In the genomic region with DNA sequence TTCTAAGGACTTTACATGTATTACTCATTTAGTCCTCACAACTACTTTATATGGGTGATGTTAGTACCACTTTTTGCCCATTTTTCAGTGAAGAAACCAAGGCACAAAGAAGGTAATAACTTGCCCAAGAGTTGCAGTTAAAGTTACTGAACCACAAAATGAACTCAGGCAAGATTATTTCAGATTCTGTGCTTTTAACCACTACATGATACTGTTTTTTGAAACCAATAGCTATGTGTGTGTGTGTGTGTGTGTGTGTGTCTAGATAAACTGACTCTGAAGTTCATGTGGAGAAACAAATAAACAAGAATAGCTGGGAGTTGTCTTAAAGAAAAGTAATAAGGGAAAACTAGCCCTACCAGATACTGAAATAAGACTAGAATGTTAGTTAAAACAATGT, we compare ENCODE assay signal across 3 cellular contexts.
TF ChIP-seq lines count a peak whose summit lies in the region.

No MANE protein-coding gene starts in this region.

TF ChIP-seq in A549, 52 proteins besides CTCF, POLR2A, EP300 and RAD21:
- TF ChIP-seq HDAC2 (IDR thresholded peaks at IDR 0.05) (no peak), HOXA7 (CRISPR knock-in tag; IDR thresholded peaks at IDR 0.05) (no peak), EHF (CRISPR knock-in tag; IDR thresholded peaks at IDR 0.05) (no peak), JUNB (IDR thresholded peaks at IDR 0.05) (no peak), JUN (IDR thresholded peaks at IDR 0.05) (no peak), BHLHE40 (IDR thresholded peaks at IDR 0.05; ENCODE audit: low read depth, low read length) (no peak), CEBPB (IDR thresholded peaks at IDR 0.05) (no peak), RFX5 (IDR thresholded peaks at IDR 0.05) (no peak), KDM1A (IDR thresholded peaks at IDR 0.05; ENCODE audit: low read depth) (no peak), ESRRA (IDR thresholded peaks at IDR 0.05; ENCODE audit: borderline replicate concordance, low read length) (no peak), ZC3H11A (IDR thresholded peaks at IDR 0.05) (no peak), CBX2 (IDR thresholded peaks at IDR 0.05; ENCODE audit: borderline replicate concordance, low read depth) (no peak), NFE2L2 (conservative IDR thresholded peaks at IDR 0.05; ENCODE audit: low read length) (no peak), MYC (IDR thresholded peaks at IDR 0.05; ENCODE audit: borderline replicate concordance, low read length) (no peak)
- TF ChIP-seq, protein P1, sequence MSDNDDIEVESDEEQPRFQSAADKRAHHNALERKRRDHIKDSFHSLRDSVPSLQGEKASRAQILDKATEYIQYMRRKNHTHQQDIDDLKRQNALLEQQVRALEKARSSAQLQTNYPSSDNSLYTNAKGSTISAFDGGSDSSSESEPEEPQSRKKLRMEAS (IDR thresholded peaks at IDR 0.05) = no peak
TF ChIP-seq in A549: peak in this region for 0.

TF ChIP-seq in IMR-90, 13 proteins besides CTCF, POLR2A, EP300 and RAD21:
- TF ChIP-seq MAZ (IDR thresholded peaks at IDR 0.05; ENCODE audit: borderline replicate concordance, low read depth, low read length) (no peak), FOS (IDR thresholded peaks at IDR 0.05; ENCODE audit: low read depth, low read length) (no peak), CEBPB (IDR thresholded peaks at IDR 0.05; ENCODE audit: low read depth, low read length) (no peak), CHD1 (IDR thresholded peaks at IDR 0.05; ENCODE audit: low read depth, low read length) (no peak), BHLHE40 (IDR thresholded peaks at IDR 0.05; ENCODE audit: low read depth, low read length) (no peak), RFX5 (IDR thresholded peaks at IDR 0.05; ENCODE audit: low read depth, low read length) (no peak), MXI1 (IDR thresholded peaks at IDR 0.05; ENCODE audit: borderline replicate concordance, low read depth, low read length) (no peak), SMC3 (IDR thresholded peaks at IDR 0.05; ENCODE audit: low read depth, low read length) (no peak), MAFK (IDR thresholded peaks at IDR 0.05; ENCODE audit: low read depth, low read length) (no peak), NFE2L2 (IDR thresholded peaks at IDR 0.05; ENCODE audit: low read depth, low read length) (no peak), RCOR1 (IDR thresholded peaks at IDR 0.05; ENCODE audit: insufficient replicate concordance, low read length) (no peak)
- TF ChIP-seq, protein P2, sequence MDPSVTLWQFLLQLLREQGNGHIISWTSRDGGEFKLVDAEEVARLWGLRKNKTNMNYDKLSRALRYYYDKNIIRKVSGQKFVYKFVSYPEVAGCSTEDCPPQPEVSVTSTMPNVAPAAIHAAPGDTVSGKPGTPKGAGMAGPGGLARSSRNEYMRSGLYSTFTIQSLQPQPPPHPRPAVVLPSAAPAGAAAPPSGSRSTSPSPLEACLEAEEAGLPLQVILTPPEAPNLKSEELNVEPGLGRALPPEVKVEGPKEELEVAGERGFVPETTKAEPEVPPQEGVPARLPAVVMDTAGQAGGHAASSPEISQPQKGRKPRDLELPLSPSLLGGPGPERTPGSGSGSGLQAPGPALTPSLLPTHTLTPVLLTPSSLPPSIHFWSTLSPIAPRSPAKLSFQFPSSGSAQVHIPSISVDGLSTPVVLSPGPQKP (IDR thresholded peaks at IDR 0.05; ENCODE audit: borderline replicate concordance, low read depth, low read length) = no peak
- TF ChIP-seq, protein P3, sequence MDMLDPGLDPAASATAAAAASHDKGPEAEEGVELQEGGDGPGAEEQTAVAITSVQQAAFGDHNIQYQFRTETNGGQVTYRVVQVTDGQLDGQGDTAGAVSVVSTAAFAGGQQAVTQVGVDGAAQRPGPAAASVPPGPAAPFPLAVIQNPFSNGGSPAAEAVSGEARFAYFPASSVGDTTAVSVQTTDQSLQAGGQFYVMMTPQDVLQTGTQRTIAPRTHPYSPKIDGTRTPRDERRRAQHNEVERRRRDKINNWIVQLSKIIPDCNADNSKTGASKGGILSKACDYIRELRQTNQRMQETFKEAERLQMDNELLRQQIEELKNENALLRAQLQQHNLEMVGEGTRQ (IDR thresholded peaks at IDR 0.05; ENCODE audit: low read depth, low read length) = no peak

TF ChIP-seq in endothelial cell of umbilical vein, 7 proteins besides CTCF, POLR2A, EP300 and RAD21:
- TF ChIP-seq, protein P1 (IDR thresholded peaks at IDR 0.05; ENCODE audit: insufficient read depth, insufficient read length) = no peak
- TF ChIP-seq GATA2 (IDR thresholded peaks at IDR 0.05; ENCODE audit: insufficient read depth, insufficient read length, low read depth, low read length) = no peak
- no peak for TF ChIP-seq MYC (IDR thresholded peaks at IDR 0.05; ENCODE audit: low read depth, low read length)
- TF ChIP-seq POLR2AphosphoS5 (IDR thresholded peaks at IDR 0.05; ENCODE audit: insufficient read depth, low read depth, low read length) = no peak
- TF ChIP-seq JUN (IDR thresholded peaks at IDR 0.05; ENCODE audit: borderline replicate concordance, insufficient read depth, insufficient read length, low read depth) = no peak
- TF ChIP-seq EZH2 (IDR thresholded peaks at IDR 0.05; ENCODE audit: borderline replicate concordance, low read depth, low read length, severe bottlenecking) = no peak
- TF ChIP-seq FOS (IDR thresholded peaks at IDR 0.05; ENCODE audit: borderline replicate concordance, insufficient read depth, low read length) = no peak
